17 cellular contexts compared by ENCODE assay signal in the genomic region with DNA sequence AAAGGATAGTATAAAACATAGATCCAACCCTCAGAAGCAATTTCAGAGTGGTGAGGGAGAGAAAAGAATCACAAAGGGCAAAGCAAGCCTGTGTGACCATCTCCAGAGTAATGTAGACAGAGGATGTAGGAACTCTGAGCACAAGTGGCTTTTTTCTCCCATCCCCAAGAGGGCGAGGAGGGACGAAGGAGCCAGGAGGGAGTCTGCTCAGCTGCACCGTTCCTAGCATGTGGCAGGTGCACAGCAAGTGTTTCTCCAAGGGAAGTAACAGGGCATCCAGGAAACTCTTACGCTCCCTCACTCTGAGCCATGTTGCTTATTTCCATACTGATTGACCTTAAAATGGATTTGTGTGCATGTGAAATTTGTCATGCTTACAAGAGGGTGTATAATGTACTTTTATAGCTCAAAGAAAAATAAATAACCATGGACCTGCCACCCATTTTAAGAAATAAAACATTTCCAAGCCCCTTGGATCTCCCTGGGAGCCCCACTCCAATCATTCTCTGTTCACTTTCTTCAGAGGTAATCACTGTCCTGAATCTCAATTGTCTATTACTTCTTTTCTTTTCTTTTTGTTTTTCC.
"Had no signal": no experiment of that assay in that cellular context is flagged by ENCODE, and none has a peak within 500 bp of the region (broad histone marks: within the 10 kb centered on the region; RNA-seq: fewer than 3 reads in every experiment).

No MANE protein-coding gene starts in this region.

- DNase-seq: activated CD4-positive, alpha-beta T cell treated with anti-CD3 and anti-CD28 coated beads for 4 hours; activated CD4-positive, alpha-beta T cell treated with anti-CD3 and anti-CD28 coated beads, Interleukin-2, amount 50 U/mL, for 4 hours; activated naive CD4-positive, alpha-beta T cell; activated T-cell treated with anti-CD3 and anti-CD28 coated beads for 4 hours; activated T-cell treated with anti-CD3 and anti-CD28 coated beads, Interleukin-2, amount 50 U/mL, for 72 hours; endodermal cell; foreskin fibroblast; hippocampal formation; immature natural killer cell; kidney; left colon; mammary epithelial cell; right cardiac atrium; spleen; stimulated activated CD4-positive, alpha-beta T cell treated with anti-CD3 and anti-CD28 coated beads, Interleukin-2, amount 100 ng/mL, for 48 hours; stimulated activated naive CD4-positive, alpha-beta T cell treated with Interleukin-2 at 50 U/mL for 16 hours; transverse colon had no signal
